ENCODE assay signal across 21 cellular contexts in the genomic region with DNA sequence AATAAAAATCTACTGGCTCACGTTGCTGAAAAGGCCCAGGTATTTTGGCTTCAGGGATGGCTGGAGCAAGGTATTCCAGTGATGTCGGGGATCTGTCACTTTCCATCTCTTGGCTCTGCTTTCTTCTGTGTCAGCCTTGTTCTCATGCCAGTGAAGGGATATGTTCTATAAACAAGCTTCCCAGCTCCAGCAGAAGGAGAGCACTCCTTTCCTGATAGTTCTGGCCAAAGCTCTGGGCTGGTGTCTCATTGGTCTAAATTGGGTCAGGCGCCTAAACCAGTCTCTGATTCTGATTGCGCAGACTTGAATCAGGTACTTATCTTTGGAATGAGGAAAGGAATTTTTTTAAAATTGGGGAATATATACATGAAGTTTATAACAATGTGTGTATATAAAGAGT. TPM values are rescaled to one million over a fixed set of nuclear protein-coding genes. Genes with fewer than 3 reads are reported as not detected.
DNase-seq lines count a peak whose midpoint lies in the region; ATAC-seq and TF ChIP-seq lines count a peak whose summit lies in the region.
"Had no signal": no experiment of that assay in that cellular context is flagged by ENCODE, and none has a peak within 500 bp of the region (broad histone marks: within the 10 kb centered on the region; RNA-seq: fewer than 3 reads in every experiment).

No MANE protein-coding gene starts in this region.

- TF ChIP-seq POLR2A in heart left ventricle (IDR thresholded peaks at IDR 0.05): no peak

- intact Hi-C loops in heart left ventricle (cut with DNase I): loop anchor here in 1 of 10 donors (10.0 kb wide), 1 partner anchor 69 kb away; no protein-coding TSS in a partner anchor

- H3K27me3 ChIP-seq in CD4-positive, CD25-positive, alpha-beta regulatory T cell (ENCODE audit: control insufficient read depth, insufficient read depth, low read length): no peaks in the 10 kb centered on the region
- no peaks in the 10 kb centered on the region for H3K27me3 ChIP-seq in heart left ventricle
- H3K27me3 ChIP-seq: ovary, thyroid gland had no signal

- no peak for DNase-seq in CD4-positive, CD25-positive, alpha-beta regulatory T cell
- no peak for DNase-seq in T-helper 17 cell
- DNase-seq in heart left ventricle: peak in 2 of 5 donors; percentile 13 to 26
- no peak for DNase-seq in endothelial cell (ENCODE audit: low spot score)
- DNase-seq in activated T-cell treated with anti-CD3 and anti-CD28 coated beads for 4 hours: no peak
- no peak for DNase-seq in hypothalamus (lab: John Stamatoyannopoulos, UW)
- DNase-seq: ACHN; activated CD4-positive, alpha-beta T cell treated with anti-CD3 and anti-CD28 coated beads for 1 hour; activated T-cell treated with anti-CD3 and anti-CD28 coated beads, Interleukin-2, amount 50 U/mL, for 24 hours; aorta; effector CD8-positive, alpha-beta T cell; glutamatergic neuron; NCI-H1694 treated with DMSO at 0.1 percent for 48 hours; NCI-H69; ovary; RPMI8226; stimulated activated CD4-positive, alpha-beta T cell treated with anti-CD3 and anti-CD28 coated beads, Interleukin-15, amount 100 ng/mL, for 24 hours; thyroid gland had no signal

- 52 to 61% (median 56%) methylated on average over 4 of the region's 4 CpGs for whole genome bisulfite sequencing in heart left ventricle, 4 donors

- no peak overlapping the region for H3K4me3 ChIP-seq in CD4-positive, CD25-positive, alpha-beta regulatory T cell (ENCODE audit: low read depth, low read length)
- no peak overlapping the region for H3K4me3 ChIP-seq in heart left ventricle
- H3K4me3 ChIP-seq: ovary, thyroid gland had no signal

- TF ChIP-seq CTCF in heart left ventricle (IDR thresholded peaks at IDR 0.05) (no peak), nephron (IDR thresholded peaks at IDR 0.05; ENCODE audit: unreplicated experiment in 3 of 3) (no peak), endothelial cell (IDR thresholded peaks at IDR 0.05; ENCODE audit: unreplicated experiment) (no peak)

- H3K9me3 Mint-ChIP-seq in CD4-positive, CD25-positive, alpha-beta regulatory T cell: peaks cover 0 to 1% (median 0%) of the 10 kb centered on the region in 7 donors
- H3K9me3 Mint-ChIP-seq in nephron (no peaks in the 10 kb centered on the region), endothelial cell (ENCODE audit: unreplicated experiment) (no peaks in the 10 kb centered on the region)
- H3K9me3 Mint-ChIP-seq: activated T-cell treated with anti-CD3 and anti-CD28 coated beads, Interleukin-2, amount 50 U/mL, for 24 hours; T-helper 1 cell treated with Interleukin-12 subunit alpha and Interleukin-12 subunit beta and Interleukin-4 antibody, amounts not matched to agents 30 μg/mL and 1 μg/mL, for 36 hours had no signal

- no peaks in the 10 kb centered on the region for H3K36me3 ChIP-seq in CD4-positive, CD25-positive, alpha-beta regulatory T cell (ENCODE audit: control insufficient read depth, insufficient read depth, low read length)
- H3K36me3 ChIP-seq in heart left ventricle: no peaks in the 10 kb centered on the region
- H3K36me3 ChIP-seq: ovary, thyroid gland had no signal

- peaks cover 19 to 79% (median 57%) of the 10 kb centered on the region in 4 donors for H3K4me1 Mint-ChIP-seq in CD4-positive, CD25-positive, alpha-beta regulatory T cell
- H3K4me1 Mint-ChIP-seq in T-helper 17 cell (peaks cover 70% of the 10 kb centered on the region), nephron (peaks cover 62% of the 10 kb centered on the region), endothelial cell (ENCODE audit: unreplicated experiment) (peaks cover 17% of the 10 kb centered on the region)

- peaks cover 51% of the 10 kb centered on the region for H3K4me1 ChIP-seq in CD4-positive, CD25-positive, alpha-beta regulatory T cell (ENCODE audit: control insufficient read depth, insufficient read depth, low read length, poor library complexity, severe bottlenecking)
- H3K4me1 ChIP-seq in heart left ventricle: peaks cover 0 to 61% (median 30%) of the 10 kb centered on the region in 12 donors

- no peaks in the 10 kb centered on the region for H3K9me3 ChIP-seq in CD4-positive, CD25-positive, alpha-beta regulatory T cell (ENCODE audit: control insufficient read depth in 2 of 2, low read length in 2 of 2)
- H3K9me3 ChIP-seq in T-helper 17 cell (ENCODE audit: control insufficient read depth, low read length, poor library complexity, severe bottlenecking): no peaks in the 10 kb centered on the region
- no peaks in the 10 kb centered on the region for H3K9me3 ChIP-seq in heart left ventricle
- H3K9me3 ChIP-seq: ovary, thyroid gland had no signal

- no peak overlapping the region for H3K27ac ChIP-seq in CD4-positive, CD25-positive, alpha-beta regulatory T cell (ENCODE audit: insufficient read depth, low read length, poor library complexity, severe bottlenecking)
- H3K27ac ChIP-seq in heart left ventricle: peak overlapping the region in 7 of 12 donors; percentile 1 to 73 (median 17)
- H3K27ac ChIP-seq: ovary, thyroid gland had no signal

- peaks cover 13% of the 10 kb centered on the region for H3K36me3 Mint-ChIP-seq in CD4-positive, CD25-positive, alpha-beta regulatory T cell
- H3K36me3 Mint-ChIP-seq in T-helper 17 cell (ENCODE audit: low read depth) (no peaks in the 10 kb centered on the region), nephron (ENCODE audit: low read depth) (no peaks in the 10 kb centered on the region), endothelial cell (ENCODE audit: low read depth, unreplicated experiment) (peaks cover 5% of the 10 kb centered on the region)

- peak overlapping the region in 3 of 4 donors; percentile 27 to 67 (median 54) for H3K4me3 Mint-ChIP-seq in CD4-positive, CD25-positive, alpha-beta regulatory T cell
- H3K4me3 Mint-ChIP-seq in T-helper 17 cell (no peak overlapping the region), nephron (peak overlapping the region in 1 of 3 experiments; percentile 20), endothelial cell (ENCODE audit: unreplicated experiment) (no peak overlapping the region)
- H3K4me3 Mint-ChIP-seq: activated T-cell treated with anti-CD3 and anti-CD28 coated beads, Interleukin-2, amount 50 U/mL, for 24 hours had no signal

- H3K27me3 Mint-ChIP-seq in CD4-positive, CD25-positive, alpha-beta regulatory T cell: no peaks in the 10 kb centered on the region
- H3K27me3 Mint-ChIP-seq in T-helper 17 cell (no peaks in the 10 kb centered on the region), nephron (ENCODE audit: low read depth) (peaks cover 2% of the 10 kb centered on the region), endothelial cell (ENCODE audit: unreplicated experiment) (peaks cover 20% of the 10 kb centered on the region)
- H3K27me3 Mint-ChIP-seq: activated T-cell treated with anti-CD3 and anti-CD28 coated beads, Interleukin-2, amount 50 U/mL, for 24 hours had no signal

- peak overlapping the region in 2 of 3 donors; percentile 78 to 88 for H3K27ac Mint-ChIP-seq in CD4-positive, CD25-positive, alpha-beta regulatory T cell
- peak overlapping the region; percentile 92 for H3K27ac Mint-ChIP-seq in T-helper 17 cell
- peak overlapping the region; percentile 7 to 43 (median 22) for H3K27ac Mint-ChIP-seq in nephron
- H3K27ac Mint-ChIP-seq in endothelial cell (ENCODE audit: unreplicated experiment): no peak overlapping the region

- ATAC-seq in CD4-positive, CD25-positive, alpha-beta regulatory T cell (ENCODE audit: low read depth in 2 of 2): no peak
- no peak for ATAC-seq in T-helper 17 cell
- ATAC-seq in heart left ventricle: peak; percentile 48 to 72 (median 66)
- no peak for ATAC-seq in GM19035 (IDR thresholded peaks at IDR 0.05; ENCODE audit: unreplicated experiment)

RNA-seq across cellular contexts. Expression of a gene that starts 5.1 kb away (rescaled TPM):
- 12.3 TPM for total RNA-seq in CD4-positive, CD25-positive, alpha-beta regulatory T cell
- 1 to 10 TPM; 1.5 to 2.5 (median 1.8) TPM for polyA plus RNA-seq in CD4-positive, CD25-positive, alpha-beta regulatory T cell
- total RNA-seq in T-helper 17 cell (1 to 10 TPM; 7.7 to 9.3 TPM), heart left ventricle (10 to 100 TPM in 1 of 9 donors, 1 to 10 TPM in 8; 3.2 to 10.3 (median 4.1) TPM), endothelial cell (ENCODE audit: unreplicated experiment) (12.8 TPM)
- polyA plus RNA-seq in heart left ventricle: 1 to 10 TPM in 1 of 2 donors, under 1 TPM in 1; 0.95 to 3.0 TPM

RNA-seq across cellular contexts. Expression of a gene that starts 37.8 kb away (rescaled TPM):
- 14.6 TPM for total RNA-seq in CD4-positive, CD25-positive, alpha-beta regulatory T cell
- 10 to 100 TPM; 33.4 to 55.4 (median 54.3) TPM for polyA plus RNA-seq in CD4-positive, CD25-positive, alpha-beta regulatory T cell
- 10 to 100 TPM; 13.6 to 15.5 TPM for total RNA-seq in T-helper 17 cell
- 10 to 100 TPM in 7 of 9 donors, 1 to 10 TPM in 2; 7.7 to 18.2 (median 12.7) TPM for total RNA-seq in heart left ventricle
- polyA plus RNA-seq in heart left ventricle: 10 to 100 TPM in 1 of 2 donors, 1 to 10 TPM in 1; 4.3 to 17.8 TPM
- 20.8 TPM for total RNA-seq in endothelial cell (ENCODE audit: unreplicated experiment)

Comparison
In these comparisons a context has a peak if more than half of its experiments do, and no peak if none do; other contexts are left out.
1. ATAC-seq: peak in heart left ventricle (4 of 4); none in CD4-positive, CD25-positive, alpha-beta regulatory T cell (0 of 2), T-helper 17 cell (single experiment) and GM19035 (single experiment).
2. H3K4me3 Mint-ChIP-seq: peak in CD4-positive, CD25-positive, alpha-beta regulatory T cell (3 of 4); none in T-helper 17 cell (single experiment) and endothelial cell (single experiment).